8 cellular contexts compared by ENCODE assay signal in the genomic region with DNA sequence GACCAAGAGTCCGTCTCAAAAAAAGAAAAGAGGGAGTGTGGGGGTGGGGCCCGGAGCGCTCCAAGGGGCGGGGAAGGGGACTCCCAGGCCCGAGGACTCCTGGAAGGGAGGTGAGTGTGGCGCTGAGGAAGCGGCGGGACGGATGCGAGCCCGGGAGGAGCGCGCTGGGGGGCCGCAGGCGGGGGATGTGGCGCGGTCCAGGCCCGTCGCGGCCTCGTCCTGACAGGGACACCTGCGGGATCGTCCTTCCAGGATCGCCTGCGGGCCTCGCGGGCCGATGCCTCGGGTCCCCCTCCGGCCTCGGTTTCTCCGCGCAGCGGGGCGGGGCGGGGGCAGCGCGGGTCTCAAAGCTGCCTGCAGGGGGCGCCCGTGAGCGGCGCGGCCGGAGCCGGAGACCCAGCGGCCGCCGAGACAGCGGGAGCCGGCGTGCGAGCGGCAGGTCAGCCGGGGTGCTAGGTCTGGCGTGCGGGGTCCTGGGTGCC. TPM values are rescaled to one million over a fixed set of nuclear protein-coding genes. Genes with fewer than 3 reads are reported as not detected.
DNase-seq lines count a peak whose midpoint lies in the region; ATAC-seq and TF ChIP-seq lines count a peak whose summit lies in the region.

No MANE protein-coding gene starts in this region.

- peaks cover 47% of the 10 kb centered on the region for H3K4me1 Mint-ChIP-seq in activated B cell treated with CpG ODN at 0.5 μM for 24 hours

- H3K4me3 ChIP-seq in left lung: peak overlapping the region; percentile 47 to 63

- TF ChIP-seq CTCF in activated B cell treated with CpG ODN at 0.5 μM for 24 hours (IDR thresholded peaks at IDR 0.05) (peak; percentile 24), left lung (IDR thresholded peaks at IDR 0.05) (peak; percentile 92 to 97)

- H3K9me3 Mint-ChIP-seq in activated B cell treated with CpG ODN at 0.5 μM for 24 hours: no peaks in the 10 kb centered on the region

- H3K4me3 Mint-ChIP-seq in activated B cell treated with CpG ODN at 0.5 μM for 24 hours: peak overlapping the region; percentile 68

- H3K27me3 ChIP-seq in left lung: peaks cover 0 to 8% of the 10 kb centered on the region in 2 donors

- no peaks in the 10 kb centered on the region for H3K9me3 ChIP-seq in left lung

- peak overlapping the region in 1 of 2 donors; percentile 79 for H3K27ac ChIP-seq in left lung

- DNase-seq in CD1c-positive myeloid dendritic cell (ENCODE audit: extremely low spot score) (peak; percentile 74), HK-2 (ENCODE audit: unreplicated experiment) (peak; percentile 68), activated B cell treated with CpG ODN at 0.5 μM for 24 hours (peak; percentile 85), left lung (peak; percentile 67 to 96), GOT3 (lab: John Stamatoyannopoulos, UW) (no peak)
- peak; percentile 42 for DNase-seq in central memory CD4-positive, alpha-beta T cell
- DNase-seq in stimulated activated CD8-positive, alpha-beta memory T cell treated with anti-CD3 and anti-CD28 coated beads, Interleukin-12 subunit alpha, Interleukin-12 subunit beta, amount 100 ng/mL, for 1 hour (ENCODE audit: low read depth): peak; percentile 47

- intact Hi-C loops in activated B cell treated with CpG ODN at 0.5 μM for 24 hours (cut with micrococcal nuclease): loop anchor here (1.0 kb wide), 1 partner anchor 62 kb away; no protein-coding TSS in a partner anchor
- intact Hi-C loops in left lung (cut with DNase I): loop anchor here in 1 of 2 donors (10.0 kb wide), 1 partner anchor 81 kb away; no protein-coding TSS in a partner anchor

- POLR2A ChIA-PET in activated B cell treated with CpG ODN at 0.5 μM for 24 hours (lab: Charles Lee): interaction anchor here (0.6 to 7.8 kb wide), 8 partner anchors 12 to 128 kb away, joined by 3 to 154 read pairs (median 4); no protein-coding TSS in a partner anchor

- ATAC-seq in activated B cell treated with CpG ODN at 0.5 μM for 24 hours (ENCODE audit: low read depth): peak; percentile 26
- ATAC-seq in left lung: peak; percentile 80
- no peak for ATAC-seq in HG02588 (IDR thresholded peaks at IDR 0.05; ENCODE audit: unreplicated experiment)

- peaks cover 15 to 86% of the 10 kb centered on the region in 2 donors for H3K4me1 ChIP-seq in left lung

- no peaks in the 10 kb centered on the region for H3K27me3 Mint-ChIP-seq in activated B cell treated with CpG ODN at 0.5 μM for 24 hours

- peak overlapping the region; percentile 24 for H3K27ac Mint-ChIP-seq in activated B cell treated with CpG ODN at 0.5 μM for 24 hours

- CTCF ChIA-PET in activated B cell treated with CpG ODN at 0.5 μM for 24 hours (lab: Charles Lee): interaction anchor here (0.6 to 5.2 kb wide), 11 partner anchors 10 to 100 kb away, joined by 3 to 58 read pairs (median 5); no protein-coding TSS in a partner anchor

- peaks cover 0 to under 1% of the 10 kb centered on the region in 2 donors for H3K36me3 ChIP-seq in left lung

- H3K36me3 Mint-ChIP-seq in activated B cell treated with CpG ODN at 0.5 μM for 24 hours (ENCODE audit: low read depth): no peaks in the 10 kb centered on the region

RNA-seq across cellular contexts. Expression of gene ADORA2A, which starts 3.8 kb away (rescaled TPM):
- total RNA-seq in activated B cell treated with CpG ODN at 0.5 μM for 24 hours: 35.7 and 35.8 TPM in 2 replicates
- total RNA-seq in left lung: 10 to 100 TPM; 11.5 to 16.8 TPM
